3 cellular contexts compared by ENCODE assay signal in the genomic region with DNA sequence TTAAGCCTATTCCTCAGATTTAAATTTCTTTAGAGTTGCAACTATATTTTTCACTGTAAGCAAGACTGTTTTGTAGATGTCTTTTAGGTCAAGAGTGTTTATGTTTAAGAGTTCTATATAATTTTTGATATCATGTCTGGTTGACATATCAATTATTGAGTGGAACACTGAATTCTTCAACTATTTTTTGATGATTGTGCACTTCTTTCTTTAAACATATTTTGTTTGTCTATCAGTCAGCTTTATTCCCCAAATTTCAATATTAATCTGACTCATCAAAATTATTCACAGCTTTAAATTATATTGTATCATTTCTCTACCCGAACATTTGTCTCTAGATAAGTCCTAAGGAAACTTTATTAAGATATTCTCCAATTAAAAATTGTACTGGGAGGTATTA.
TF ChIP-seq lines count a peak whose summit lies in the region.

No MANE protein-coding gene starts in this region.

TF ChIP-seq in A549, 52 proteins besides CTCF, POLR2A, EP300 and RAD21 (continued from another document):
- TF ChIP-seq KDM5A (IDR thresholded peaks at IDR 0.05) (no peak), JUNB (IDR thresholded peaks at IDR 0.05) (no peak), MAFK (IDR thresholded peaks at IDR 0.05; ENCODE audit: partially characterized antibody) (peak; percentile 91), SREBF2 (IDR thresholded peaks at IDR 0.05) (no peak), NR3C1 (IDR thresholded peaks at IDR 0.05) (no peak), RCOR1 (IDR thresholded peaks at IDR 0.05; ENCODE audit: low read depth, low read length) (no peak)

TF ChIP-seq in IMR-90, 13 proteins besides CTCF, POLR2A, EP300 and RAD21:
- TF ChIP-seq, protein P1, sequence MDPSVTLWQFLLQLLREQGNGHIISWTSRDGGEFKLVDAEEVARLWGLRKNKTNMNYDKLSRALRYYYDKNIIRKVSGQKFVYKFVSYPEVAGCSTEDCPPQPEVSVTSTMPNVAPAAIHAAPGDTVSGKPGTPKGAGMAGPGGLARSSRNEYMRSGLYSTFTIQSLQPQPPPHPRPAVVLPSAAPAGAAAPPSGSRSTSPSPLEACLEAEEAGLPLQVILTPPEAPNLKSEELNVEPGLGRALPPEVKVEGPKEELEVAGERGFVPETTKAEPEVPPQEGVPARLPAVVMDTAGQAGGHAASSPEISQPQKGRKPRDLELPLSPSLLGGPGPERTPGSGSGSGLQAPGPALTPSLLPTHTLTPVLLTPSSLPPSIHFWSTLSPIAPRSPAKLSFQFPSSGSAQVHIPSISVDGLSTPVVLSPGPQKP (IDR thresholded peaks at IDR 0.05; ENCODE audit: borderline replicate concordance, low read depth, low read length) = no peak
- TF ChIP-seq FOS (IDR thresholded peaks at IDR 0.05; ENCODE audit: low read depth, low read length) (no peak), MAZ (IDR thresholded peaks at IDR 0.05; ENCODE audit: borderline replicate concordance, low read depth, low read length) (no peak), MAFK (IDR thresholded peaks at IDR 0.05; ENCODE audit: low read depth, low read length) (peak; percentile 76), RCOR1 (IDR thresholded peaks at IDR 0.05; ENCODE audit: insufficient replicate concordance, low read length) (no peak), BHLHE40 (IDR thresholded peaks at IDR 0.05; ENCODE audit: low read depth, low read length) (no peak)

TF ChIP-seq in K562, 482 proteins besides CTCF, POLR2A, EP300 and RAD21 (continued from another document):
- TF ChIP-seq MAFK (IDR thresholded peaks at IDR 0.05; ENCODE audit: low read length) (peak; percentile 45; the same call in 1 of the 2 replicates), ZNF316 (IDR thresholded peaks at IDR 0.05) (peak; percentile 80), C11orf30 (IDR thresholded peaks at IDR 0.05; ENCODE audit: low read depth) (peak; percentile 53), CHCHD3 (CRISPR knock-in tag; IDR thresholded peaks at IDR 0.05) (no peak)
TF ChIP-seq in K562: peak in this region for 4.
